8 cellular contexts compared by ENCODE assay signal in the genomic region with DNA sequence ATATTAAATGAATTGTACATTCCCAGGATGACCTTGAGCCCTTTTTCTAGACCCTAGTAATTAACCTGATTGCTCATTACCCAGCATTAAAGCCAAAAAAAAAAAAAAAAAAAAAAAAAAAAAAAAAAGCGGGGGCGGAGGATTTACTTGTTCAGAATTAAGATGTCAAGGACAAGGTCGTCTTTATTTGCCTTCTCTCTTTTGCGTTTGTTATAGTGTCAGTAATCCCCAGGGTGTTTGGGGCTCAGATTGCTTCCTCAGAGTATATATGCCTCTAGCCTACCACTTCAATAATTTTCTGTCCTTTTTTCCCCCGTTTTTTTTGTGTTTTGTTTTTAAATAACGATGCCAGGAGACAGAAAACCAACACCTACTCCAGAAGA.
DNase-seq lines count a peak whose midpoint lies in the region; ATAC-seq, FAIRE-seq and TF ChIP-seq lines count a peak whose summit lies in the region.

No MANE protein-coding gene starts in this region.

- FAIRE-seq in GM12878 (lab: Jason Lieb, UNC) (no peak), small intestine (lab: Jason Lieb, UNC) (no peak)

- intact Hi-C loops in GM12878 (cut with micrococcal nuclease; ENCODE audit: unreplicated experiment): loop anchor here (2.0 to 5.0 kb wide), 4 partner anchors 20 to 136 kb away; a partner anchor contains a TSS

- ATAC-seq in GM19455 (IDR thresholded peaks at IDR 0.05; ENCODE audit: unreplicated experiment) (peak; percentile 33), HG03460 (IDR thresholded peaks at IDR 0.05; ENCODE audit: unreplicated experiment) (peak; percentile 50), GM12878 (peak; percentile 77)

- TF ChIP-seq CTCF in GM06990 (IDR thresholded peaks at IDR 0.05; ENCODE audit: insufficient read depth, low read length, poor library complexity, severe bottlenecking): no peak
- no peak for TF ChIP-seq CTCF in GM12878 (IDR thresholded peaks at IDR 0.05 in 2 of 3, conservative IDR thresholded peaks at IDR 0.05 in 1 of 3; ENCODE audit: control insufficient read depth in 2 of 3, extremely low read depth in 1 of 3, insufficient read depth in 1 of 3, low read depth in 3 of 3, low read length in 3 of 3)
- no peak for TF ChIP-seq CTCF in smooth muscle cell (IDR thresholded peaks at IDR 0.05; ENCODE audit: borderline replicate concordance, insufficient read depth, poor library complexity, severe bottlenecking)

- peak overlapping the region; percentile 15; the same call in 1 of the 2 replicates for H2AFZ ChIP-seq in GM12878 (ENCODE audit: control insufficient read depth, low read depth, low read length)
- H2AFZ ChIP-seq in smooth muscle cell (ENCODE audit: low read depth): no peak overlapping the region

- peak overlapping the region; percentile 77 for H3K9ac ChIP-seq in GM12878 (ENCODE audit: control insufficient read depth, insufficient read depth, low read length)
- H3K9ac ChIP-seq in smooth muscle cell (ENCODE audit: low read depth): peak overlapping the region; percentile 46

- no peaks in the 10 kb centered on the region for H3K9me3 ChIP-seq in GM12878 (replicated peaks; ENCODE audit: control insufficient read depth, insufficient read depth, low read length)
- no peaks in the 10 kb centered on the region for H3K9me3 ChIP-seq in smooth muscle cell (replicated peaks; ENCODE audit: low read depth)
- no peaks in the 10 kb centered on the region for H3K9me3 ChIP-seq in small intestine (ENCODE audit: control insufficient read depth, low read depth)

- no peak for TF ChIP-seq RAD21 in GM12878 (IDR thresholded peaks at IDR 0.05; ENCODE audit: insufficient read depth, low read depth, low read length)

- H3K27ac ChIP-seq in GM12878 (ENCODE audit: control insufficient read depth, insufficient read depth) (peak overlapping the region; percentile 98), smooth muscle cell (ENCODE audit: low read depth) (peak overlapping the region; percentile 84), small intestine (ENCODE audit: low read depth in 1 of 2, low read length in 1 of 2) (peak overlapping the region in 1 of 2 donors; percentile 27)

- no peak for TF ChIP-seq POLR2A in GM12878 (IDR thresholded peaks at IDR 0.05; ENCODE audit: low read depth, low read length)

- in situ Hi-C loops in GM12878 (cut with MboI): no loop called here

- H3F3A ChIP-seq in smooth muscle cell (ENCODE audit: low read depth): peaks cover 2% of the 10 kb centered on the region

- no peak; a peak in 1 of 4 replicates for TF ChIP-seq EP300 in GM12878 (IDR thresholded peaks at IDR 0.05; ENCODE audit: borderline replicate concordance in 1 of 2, control insufficient read depth in 1 of 2, low read depth in 2 of 2, low read length in 2 of 2)

- POLR2A ChIA-PET in GM12878 (lab: Charles Lee): interaction anchor here (0.6 to 1.8 kb wide), 8 partner anchors 17 to 139 kb away, joined by 3 to 10 read pairs (median 4); a partner anchor contains a TSS

- CTCF ChIA-PET in GM12878 (lab: Yijun Ruan, JAX): interaction anchor here (1.0 to 2.6 kb wide), 4 partner anchors 17 to 150 kb away, joined by 3 to 14 read pairs (median 4); no protein-coding TSS in a partner anchor

- H3K27me3 ChIP-seq in GM06990 (replicated peaks; ENCODE audit: control insufficient read depth, insufficient read depth, low read length) (no peaks in the 10 kb centered on the region), GM12878 (replicated peaks in 1 of 2; ENCODE audit: control insufficient read depth in 2 of 2, insufficient read depth in 2 of 2, low read length in 1 of 2) (no peaks in the 10 kb centered on the region), smooth muscle cell (ENCODE audit: low read depth) (no peaks in the 10 kb centered on the region), small intestine (ENCODE audit: control insufficient read depth in 2 of 2, insufficient read depth in 2 of 2, low read length in 2 of 2) (no peaks in the 10 kb centered on the region)

- no TSS peak for BruUV-seq in GM12878 (replicated peaks; lab: Mats Ljungman, UMichigan)

- RAD21 ChIA-PET in GM12878 (lab: Charles Lee; ENCODE audit: unreplicated experiment): interaction anchor here (1.0 to 3.7 kb wide), 14 partner anchors 19 to 150 kb away, joined by 3 to 33 read pairs (median 8); a partner anchor contains a TSS

- H3K4me1 ChIP-seq in GM12878 (ENCODE audit: control insufficient read depth, insufficient read depth, low read length): peaks cover 18% of the 10 kb centered on the region
- H3K4me1 ChIP-seq in smooth muscle cell (ENCODE audit: low read depth): peaks cover 32% of the 10 kb centered on the region
- peaks cover 0 to 13% of the 10 kb centered on the region in 2 donors for H3K4me1 ChIP-seq in small intestine (ENCODE audit: control insufficient read depth in 2 of 2, insufficient read depth in 1 of 2, low read depth in 1 of 2, low read length in 1 of 2)

- H3K4me2 ChIP-seq in GM12878 (ENCODE audit: control insufficient read depth, insufficient read depth): peak overlapping the region; percentile 74
- H3K4me2 ChIP-seq in smooth muscle cell: peak overlapping the region; percentile 80

- DNase-seq in GM06990 (ENCODE audit: extremely low read depth, insufficient read length): no peak
- DNase-seq in GM12878 (ENCODE audit: low read depth, low spot score): peak; percentile 61
- DNase-seq in smooth muscle cell (lab: John Stamatoyannopoulos, UW; ENCODE audit: unreplicated experiment): no peak
- DNase-seq in small intestine: no peak
- no peak for DNase-seq in cortex of kidney (lab: John Stamatoyannopoulos, UW)
- DNase-seq in HCEC 1CT: no peak

- H4K20me1 ChIP-seq in GM12878 (ENCODE audit: control insufficient read depth, insufficient read depth): no peaks in the 10 kb centered on the region; the same call in 1 of the 2 replicates
- H4K20me1 ChIP-seq in smooth muscle cell (ENCODE audit: low read depth): peaks cover 36% of the 10 kb centered on the region

- 0% methylated on average over 6 of the region's 6 CpGs for WGBS in GM12878 (ENCODE audit: insufficient coverage, insufficient replicate concordance, low lambda C conversion rate, missing lambda C conversion rate)
- WGBS in smooth muscle cell (ENCODE audit: low lambda C conversion rate): 32% methylated on average over 6 of the region's 6 CpGs
- WGBS in small intestine, 3 donors: 26 to 40% (median 31%) methylated on average over 6 of the region's 6 CpGs

- H3K4me3 ChIP-seq in GM06990 (replicated peaks; ENCODE audit: low read depth, low read length): peak overlapping the region; percentile 28
- peak overlapping the region; percentile 65; the same call in 1 of the 2 replicates for H3K4me3 ChIP-seq in GM12878
- H3K4me3 ChIP-seq in smooth muscle cell: peak overlapping the region; percentile 24
- no peak overlapping the region for H3K4me3 ChIP-seq in small intestine (ENCODE audit: low read depth in 1 of 2, low read length in 2 of 2)

- H3K79me2 ChIP-seq in GM12878 (ENCODE audit: control insufficient read depth, insufficient read depth, low read length): peaks cover 76% of the 10 kb centered on the region
- H3K79me2 ChIP-seq in smooth muscle cell (ENCODE audit: low read depth): peaks cover 33% of the 10 kb centered on the region

- H3K36me3 ChIP-seq in GM06990 (ENCODE audit: control insufficient read depth, insufficient read depth, low read length): no peaks in the 10 kb centered on the region
- peaks cover 0 to 4% of the 10 kb centered on the region in 2 experiments; a peak in 3 of 4 replicates for H3K36me3 ChIP-seq in GM12878 (ENCODE audit: control insufficient read depth in 2 of 2, insufficient read depth in 2 of 2, low read length in 1 of 2)
- H3K36me3 ChIP-seq in smooth muscle cell (ENCODE audit: low read depth): no peaks in the 10 kb centered on the region
- H3K36me3 ChIP-seq in small intestine (ENCODE audit: control insufficient read depth in 2 of 2, insufficient read depth in 2 of 2, low read length in 2 of 2): no peaks in the 10 kb centered on the region

- SMC1A ChIA-PET in GM12878 (lab: Charles Lee; ENCODE audit: uncharacterized antibody, unreplicated experiment): interaction anchor here (0.6 to 4.7 kb wide), 14 partner anchors 19 to 151 kb away, joined by 3 to 39 read pairs (median 5); no protein-coding TSS in a partner anchor

TF ChIP-seq in GM12878, 131 proteins besides CTCF, POLR2A, EP300 and RAD21 (continues in another document):
- TF ChIP-seq, protein P1, sequence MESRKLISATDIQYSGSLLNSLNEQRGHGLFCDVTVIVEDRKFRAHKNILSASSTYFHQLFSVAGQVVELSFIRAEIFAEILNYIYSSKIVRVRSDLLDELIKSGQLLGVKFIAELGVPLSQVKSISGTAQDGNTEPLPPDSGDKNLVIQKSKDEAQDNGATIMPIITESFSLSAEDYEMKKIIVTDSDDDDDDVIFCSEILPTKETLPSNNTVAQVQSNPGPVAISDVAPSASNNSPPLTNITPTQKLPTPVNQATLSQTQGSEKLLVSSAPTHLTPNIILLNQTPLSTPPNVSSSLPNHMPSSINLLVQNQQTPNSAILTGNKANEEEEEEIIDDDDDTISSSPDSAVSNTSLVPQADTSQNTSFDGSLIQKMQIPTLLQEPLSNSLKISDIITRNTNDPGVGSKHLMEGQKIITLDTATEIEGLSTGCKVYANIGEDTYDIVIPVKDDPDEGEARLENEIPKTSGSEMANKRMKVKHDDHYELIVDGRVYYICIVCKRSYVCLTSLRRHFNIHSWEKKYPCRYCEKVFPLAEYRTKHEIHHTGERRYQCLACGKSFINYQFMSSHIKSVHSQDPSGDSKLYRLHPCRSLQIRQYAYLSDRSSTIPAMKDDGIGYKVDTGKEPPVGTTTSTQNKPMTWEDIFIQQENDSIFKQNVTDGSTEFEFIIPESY (IDR thresholded peaks at IDR 0.05): no peak
- TF ChIP-seq EGR1 (IDR thresholded peaks at IDR 0.05; ENCODE audit: borderline replicate concordance in 1 of 2, low read depth in 2 of 2, low read length in 2 of 2) (peak in 1 of 2 experiments; percentile 61; a peak in 1 of 3 replicates), NR2F1 (conservative IDR thresholded peaks at IDR 0.05) (0 out of 2 replicates have a peak, but pooled peaks have one; percentile 10), PAX5 (IDR thresholded peaks at IDR 0.05; ENCODE audit: borderline replicate concordance, low read depth, low read length) (no peak), SMAD1 (IDR thresholded peaks at IDR 0.05; ENCODE audit: low read depth, partially characterized antibody) (no peak), GATAD2B (conservative IDR thresholded peaks at IDR 0.05; ENCODE audit: low read depth) (no peak), ZNF384 (IDR thresholded peaks at IDR 0.05; ENCODE audit: borderline replicate concordance, low read depth, low read length) (peak; percentile 98), MEF2B (IDR thresholded peaks at IDR 0.05; ENCODE audit: partially characterized antibody, poor library complexity, severe bottlenecking) (peak; percentile 84)
- TF ChIP-seq, protein P2, sequence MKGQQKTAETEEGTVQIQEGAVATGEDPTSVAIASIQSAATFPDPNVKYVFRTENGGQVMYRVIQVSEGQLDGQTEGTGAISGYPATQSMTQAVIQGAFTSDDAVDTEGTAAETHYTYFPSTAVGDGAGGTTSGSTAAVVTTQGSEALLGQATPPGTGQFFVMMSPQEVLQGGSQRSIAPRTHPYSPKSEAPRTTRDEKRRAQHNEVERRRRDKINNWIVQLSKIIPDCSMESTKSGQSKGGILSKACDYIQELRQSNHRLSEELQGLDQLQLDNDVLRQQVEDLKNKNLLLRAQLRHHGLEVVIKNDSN (IDR thresholded peaks at IDR 0.05; ENCODE audit: borderline replicate concordance, extremely low read length, insufficient read depth, low read depth, low read length): no peak

Comparison
In these comparisons a context has a peak if more than half of its experiments do, and no peak if none do; other contexts are left out.
1. H3K4me3 ChIP-seq: peak in GM06990 (single experiment), GM12878 (single experiment) and smooth muscle cell (single experiment); none in small intestine (0 of 2).
2. Peak in every context shown above with its lines, with median percentiles within 50 percentile points of each other: ATAC-seq.